In genomic region chr12:62247242-62247641, GRCh38 we compare ENCODE assay signal across 23 cellular contexts. TPM values are rescaled to one million over a fixed set of nuclear protein-coding genes. Genes with fewer than 3 reads are reported as not detected.
DNase-seq lines count a peak whose midpoint lies in the region; ATAC-seq, FAIRE-seq and TF ChIP-seq lines count a peak whose summit lies in the region.
"Had no signal": no experiment of that assay in that cellular context is flagged by ENCODE, and none has a peak within 500 bp of the region (broad histone marks: within the 10 kb centered on the region; RNA-seq: fewer than 3 reads in every experiment).

No MANE protein-coding gene starts in this region.

- no peaks in the 10 kb centered on the region for H4K20me1 ChIP-seq in HepG2 (ENCODE audit: insufficient read depth, low read length)
- H4K20me1 ChIP-seq in K562 (replicated peaks; ENCODE audit: control insufficient read depth, insufficient read depth, low read length): no peaks in the 10 kb centered on the region
- H4K20me1 ChIP-seq: BLaER1 treated with 17β-estradiol and CSF1 and Interleukin-3, amounts not matched to agents 10 nM and 100 nM had no signal

- H3K4me1 ChIP-seq in HepG2 (ENCODE audit: insufficient read depth, low read length) (no peaks in the 10 kb centered on the region), right lobe of liver (peaks cover 0 to 17% (median 0%) of the 10 kb centered on the region in 4 donors), K562 (replicated peaks in 1 of 2; ENCODE audit: control insufficient read depth in 2 of 2, insufficient read depth in 2 of 2, low read length in 2 of 2) (peaks cover 0 to 42% of the 10 kb centered on the region in 2 experiments; a peak in 4 of 5 replicates)
- H3K4me1 ChIP-seq: BE2C, HAP-1 had no signal

- H3K9me3 Mint-ChIP-seq in type B pancreatic cell: no peaks in the 10 kb centered on the region
- H3K9me3 Mint-ChIP-seq: CD4-positive, alpha-beta T cell; CD8-positive, alpha-beta memory T cell; HFFc6 had no signal

- intact Hi-C loops in HepG2 (cut with micrococcal nuclease; ENCODE audit: unreplicated experiment) (no loop called here), right lobe of liver (cut with DNase I) (no loop called here), K562 (cut with micrococcal nuclease) (no loop called here)

- TF ChIP-seq EP300 in HepG2 (IDR thresholded peaks at IDR 0.05; ENCODE audit: low read depth in 2 of 2, low read length in 2 of 2) (no peak), HepG2 (CRISPR knock-in tag; IDR thresholded peaks at IDR 0.05; ENCODE audit: borderline replicate concordance) (no peak), K562 (IDR thresholded peaks at IDR 0.05; ENCODE audit: low read length) (no peak)

- H3K27me3 ChIP-seq in HepG2 (ENCODE audit: control insufficient read depth in 1 of 2, insufficient read depth in 2 of 2, low read length in 2 of 2): no peaks in the 10 kb centered on the region
- H3K27me3 ChIP-seq in right lobe of liver: no peaks in the 10 kb centered on the region
- H3K27me3 ChIP-seq in K562 (ENCODE audit: control insufficient read depth in 2 of 2, insufficient read depth in 2 of 2, low read length in 2 of 2): no peaks in the 10 kb centered on the region
- H3K27me3 ChIP-seq: BE2C; BLaER1 treated with 17β-estradiol and CSF1 and Interleukin-3, amounts not matched to agents 10 nM and 100 nM had no signal

- no peaks in the 10 kb centered on the region for H3K79me2 ChIP-seq in HepG2 (ENCODE audit: insufficient read depth, low read length)
- H3K79me2 ChIP-seq in K562 (ENCODE audit: control insufficient read depth, insufficient read depth, low read length): peaks cover 6% of the 10 kb centered on the region; the same call in 1 of the 3 replicates

- TF ChIP-seq POLR2A in HepG2 (IDR thresholded peaks at IDR 0.05; ENCODE audit: insufficient read depth in 1 of 2, low read depth in 2 of 2, low read length in 2 of 2) (no peak), right lobe of liver (IDR thresholded peaks at IDR 0.05) (no peak), K562 (conservative IDR thresholded peaks at IDR 0.05) (no peak)

- in situ Hi-C loops in HepG2 (cut with HindIII; ENCODE audit: extremely low pct_ligation_motif_present, low pct_unique_long_range_greater_than_20kb) (no loop called here), K562 (cut with MboI) (no loop called here)

- WGBS in HepG2 (ENCODE audit: low lambda C conversion rate): 43% methylated on average over 4 of the region's 4 CpGs
- 78% methylated on average over 4 of the region's 4 CpGs for WGBS in right lobe of liver (ENCODE audit: insufficient coverage, low coverage, low lambda C conversion rate, missing lambda C conversion rate)
- WGBS in K562 (ENCODE audit: insufficient coverage, low coverage, missing lambda C conversion rate): 84% methylated on average over 4 of the region's 4 CpGs

- H3K27me3 Mint-ChIP-seq in type B pancreatic cell: no peaks in the 10 kb centered on the region
- H3K27me3 Mint-ChIP-seq: CD4-positive, alpha-beta T cell had no signal

- no peak for ATAC-seq in HepG2
- no peak for ATAC-seq in right lobe of liver
- ATAC-seq in K562: no peak

- FAIRE-seq in HepG2 (lab: Jason Lieb, UNC): no peak
- peak; percentile 48 for FAIRE-seq in K562 (lab: Jason Lieb, UNC)
- FAIRE-seq: D721Med, GM12891, H54 had no signal

- no peak overlapping the region for H3K4me2 ChIP-seq in HepG2 (ENCODE audit: low read depth, low read length)
- H3K4me2 ChIP-seq in K562 (ENCODE audit: insufficient read depth, low read length): no peak overlapping the region
- H3K4me2 ChIP-seq: BLaER1 treated with 17β-estradiol and CSF1 and Interleukin-3, amounts not matched to agents 10 nM and 100 nM had no signal

- no peak overlapping the region for H2AFZ ChIP-seq in HepG2 (ENCODE audit: low read length)
- peak overlapping the region; percentile 41 for H2AFZ ChIP-seq in K562 (ENCODE audit: low read depth, low read length)

- peaks cover 3% of the 10 kb centered on the region for H3K4me1 Mint-ChIP-seq in type B pancreatic cell (ENCODE audit: unreplicated experiment)

- H3K36me3 ChIP-seq in HepG2 (replicated peaks in 1 of 2; ENCODE audit: control insufficient read depth in 1 of 2, insufficient read depth in 2 of 2, low read length in 2 of 2) (no peaks in the 10 kb centered on the region), right lobe of liver (no peaks in the 10 kb centered on the region), K562 (ENCODE audit: control insufficient read depth, insufficient read depth, low read length) (no peaks in the 10 kb centered on the region)
- H3K36me3 ChIP-seq: BE2C; BLaER1 treated with 17β-estradiol and CSF1 and Interleukin-3, amounts not matched to agents 10 nM and 100 nM; HAP-1 had no signal

- H3K27ac ChIP-seq in HepG2 (ENCODE audit: extremely low read length, insufficient read depth, low read length): no peak overlapping the region
- no peak overlapping the region for H3K27ac ChIP-seq in right lobe of liver
- no peak overlapping the region for H3K27ac ChIP-seq in K562 (ENCODE audit: extremely low read depth, low read depth, low read length)
- H3K27ac ChIP-seq: 22Rv1; BLaER1 treated with 17β-estradiol and CSF1 and Interleukin-3, amounts not matched to agents 10 nM and 100 nM had no signal

- CTCF ChIA-PET in HepG2 (lab: Yijun Ruan, JAX; ENCODE audit: low intra/inter-chr PET ratio, low total read pairs): no interaction called here
- CTCF ChIA-PET in K562 (lab: Yijun Ruan, JAX; ENCODE audit: low intra/inter-chr PET ratio): no interaction called here

- BruUV-seq in HepG2 (replicated peaks; lab: Mats Ljungman, UMichigan): no TSS peak
- no TSS peak for BruUV-seq in K562 (replicated peaks; lab: Mats Ljungman, UMichigan)

- peak overlapping the region; percentile 5 for H3K27ac Mint-ChIP-seq in type B pancreatic cell
- H3K27ac Mint-ChIP-seq: CD14-positive monocyte; CD4-positive, alpha-beta T cell; CD8-positive, alpha-beta memory T cell; HFFc6 had no signal

- TF ChIP-seq RAD21 in HepG2 (CRISPR knock-in tag; IDR thresholded peaks at IDR 0.05): no peak
- TF ChIP-seq RAD21 in K562 (CRISPR knock-in tag; conservative IDR thresholded peaks at IDR 0.05 in 1 of 2, IDR thresholded peaks at IDR 0.05 in 1 of 2): no peak

- no peaks in the 10 kb centered on the region for H3K36me3 Mint-ChIP-seq in type B pancreatic cell
- H3K36me3 Mint-ChIP-seq: CD14-positive monocyte; CD8-positive, alpha-beta memory T cell had no signal

- POLR2A ChIA-PET in HepG2 (lab: Yijun Ruan, JAX): no interaction called here
- POLR2A ChIA-PET in K562 (lab: Yijun Ruan, JAX): interaction anchor here (1.4 to 2.4 kb wide), 3 partner anchors 11 to 21 kb away, joined by 4 to 12 read pairs (median 9); partner anchors contain the start of gene USP15

- H3K4me3 ChIP-seq in HepG2 (replicated peaks in 1 of 3; ENCODE audit: insufficient read depth in 1 of 3, low read depth in 2 of 3, low read length in 3 of 3) (no peak overlapping the region), right lobe of liver (no peak overlapping the region), K562 (no peak overlapping the region)
- H3K4me3 ChIP-seq: BLaER1 treated with 17β-estradiol and CSF1 and Interleukin-3, amounts not matched to agents 10 nM and 100 nM; HAP-1 had no signal

- no peak overlapping the region for H3K4me3 Mint-ChIP-seq in type B pancreatic cell
- H3K4me3 Mint-ChIP-seq: CD14-positive monocyte; CD4-positive, alpha-beta T cell; CD8-positive, alpha-beta memory T cell; HFFc6 had no signal

- no peaks in the 10 kb centered on the region for H3K9me1 ChIP-seq in K562 (ENCODE audit: control insufficient read depth, insufficient read depth, low read length)

- no peak for TF ChIP-seq CTCF in HepG2 (CRISPR knock-in tag; IDR thresholded peaks at IDR 0.05)
- TF ChIP-seq CTCF in right lobe of liver (IDR thresholded peaks at IDR 0.05): no peak
- TF ChIP-seq CTCF in K562 (IDR thresholded peaks at IDR 0.05 in 2 of 3, conservative IDR thresholded peaks at IDR 0.05 in 1 of 3; ENCODE audit: insufficient read depth in 2 of 3, low read depth in 1 of 3, low read length in 3 of 3): no peak
- TF ChIP-seq CTCF in type B pancreatic cell (conservative IDR thresholded peaks at IDR 0.05): no peak

- no peak for DNase-seq in HepG2 (ENCODE audit: low spot score)
- DNase-seq in right lobe of liver: no peak
- DNase-seq in K562 (ENCODE audit: extremely low read depth in 1 of 4, low spot score in 3 of 4): no peak
- no peak for DNase-seq in type B pancreatic cell (ENCODE audit: extremely low spot score, unreplicated experiment)
- DNase-seq in stimulated activated CD4-positive, alpha-beta T cell treated with anti-CD3 and anti-CD28 coated beads, Interleukin-12 subunit alpha, Interleukin-12 subunit beta, amount 100 ng/mL, for 4 hours: no peak
- no peak for DNase-seq in hepatic stellate cell (ENCODE audit: low spot score)
- DNase-seq: ACHN; AML-193; BE2C; CD4-positive, alpha-beta T cell; CD8-positive, alpha-beta memory T cell; DMS53; DMS79 treated with DMSO at 0.1 percent for 48 hours; GF-D8; GOT3; HFFc6 had no signal

- H3K9me3 ChIP-seq in HepG2 (ENCODE audit: low read length) (no peaks in the 10 kb centered on the region), right lobe of liver (no peaks in the 10 kb centered on the region), K562 (replicated peaks; ENCODE audit: control insufficient read depth, insufficient read depth, low read depth, low read length) (no peaks in the 10 kb centered on the region)
- H3K9me3 ChIP-seq: BE2C; BLaER1 treated with 17β-estradiol and CSF1 and Interleukin-3, amounts not matched to agents 10 nM and 100 nM; HAP-1 had no signal

- H3K9ac ChIP-seq in HepG2 (ENCODE audit: insufficient read depth, low read depth, low read length): no peak overlapping the region
- H3K9ac ChIP-seq in K562 (ENCODE audit: insufficient read depth in 1 of 2, low read depth in 2 of 2, low read length in 2 of 2): no peak overlapping the region
- H3K9ac ChIP-seq: BLaER1 treated with 17β-estradiol and CSF1 and Interleukin-3, amounts not matched to agents 10 nM and 100 nM had no signal

RNA-seq across cellular contexts. Expression of gene USP15, which starts 13.0 kb away (rescaled TPM):
- total RNA-seq in HepG2 (2016; rRNA removed; fragmentation: Illumina TruSeq; extraction: Trizol): 51.7 and 71.1 TPM in 2 replicates
- 4.3 and 4.6 TPM in 2 replicates for total RNA-seq in HepG2 (2016; cell fraction: cytosol; rRNA removed; fragmentation: Illumina TruSeq; extraction: Trizol; ENCODE audit: low read depth)
- 59.0 and 74.8 TPM in 2 replicates for total RNA-seq in HepG2 (2016; cell fraction: insoluble cytoplasmic fraction; rRNA removed; fragmentation: Illumina TruSeq; extraction: Trizol)
- total RNA-seq in HepG2 (2016; cell fraction: membrane; rRNA removed; fragmentation: Illumina TruSeq; extraction: Trizol): 15.7 and 19.6 TPM in 2 replicates
- 101 and 112 TPM in 2 replicates for total RNA-seq in HepG2 (2016; cell fraction: nucleus; rRNA removed; fragmentation: Illumina TruSeq; extraction: Trizol)
- 12.2 and 17.3 TPM in 2 replicates for polyA plus RNA-seq in HepG2 (2011; rRNA removed)
- 4.4 and 8.1 TPM in 2 replicates for polyA plus RNA-seq in HepG2 (2011; cell fraction: cytosol; rRNA removed)
- 17.2 and 21.5 TPM in 2 replicates for polyA plus RNA-seq in HepG2 (2011; cell fraction: nucleus; rRNA removed)
- 16.2 and 23.0 TPM in 2 replicates for polyA plus RNA-seq in HepG2 (2012)
- 2.6 and 3.7 TPM in 2 replicates for polyA plus RNA-seq in HepG2 (2016; cell fraction: cytosol; fragmentation: Illumina TruSeq; extraction: Trizol; ENCODE audit: low read depth)
- 41.4 and 47.0 TPM in 2 replicates for polyA plus RNA-seq in HepG2 (2016; cell fraction: insoluble cytoplasmic fraction; fragmentation: Illumina TruSeq; extraction: Trizol; ENCODE audit: low read depth)
- 5.2 and 6.0 TPM in 2 replicates for polyA plus RNA-seq in HepG2 (2016; cell fraction: membrane; fragmentation: Illumina TruSeq; extraction: Trizol; ENCODE audit: low read depth)
- polyA plus RNA-seq in HepG2 (2016; cell fraction: nucleus; fragmentation: Illumina TruSeq; extraction: Trizol; ENCODE audit: insufficient read depth, low read depth): 48.6 and 55.6 TPM in 2 replicates
- polyA minus RNA-seq in HepG2 (2011; rRNA and poly(A)+ RNA removed; ENCODE audit: low replicate concordance): 16.5 and 37.4 TPM in 2 replicates
- 8.4 and 9.7 TPM in 2 replicates for polyA minus RNA-seq in HepG2 (2011; cell fraction: cytosol; rRNA and poly(A)+ RNA removed)
- 174 and 212 TPM in 2 replicates for polyA minus RNA-seq in HepG2 (2011; cell fraction: nucleus; rRNA and poly(A)+ RNA removed)
- 10 to 100 TPM; 32.4 to 60.5 (median 37.9) TPM for total RNA-seq in right lobe of liver
- 187 and 674 TPM in 2 replicates for total RNA-seq in K562 (2011; cell fraction: chromatin; rRNA removed; ENCODE audit: low replicate concordance)
- total RNA-seq in K562 (2011; cell fraction: nucleolus; rRNA removed): 113 and 135 TPM in 2 replicates
- total RNA-seq in K562 (2011; cell fraction: nucleoplasm; rRNA removed): 225 and 292 TPM in 2 replicates
- 131 and 140 TPM in 2 replicates for total RNA-seq in K562 (2014; rRNA removed)
- total RNA-seq in K562 (2014; rRNA removed; fragmentation: Illumina TruSeq; extraction: Trizol): 272 and 284 TPM in 2 replicates
- 155 and 174 TPM in 2 replicates for total RNA-seq in K562 (2015; rRNA removed; fragmentation: Illumina TruSeq; extraction: Trizol)
- total RNA-seq in K562 (2021): 184 and 189 TPM in 2 replicates
- 175 and 204 TPM in 2 replicates for polyA plus RNA-seq in K562 (2011; rRNA removed)
- polyA plus RNA-seq in K562 (2011; cell fraction: cytosol; rRNA removed): 29.1 and 75.2 TPM in 2 replicates
- 218 and 401 TPM in 2 replicates for polyA plus RNA-seq in K562 (2011; cell fraction: nucleus; rRNA removed)
- 92.9 and 182 TPM in 2 replicates for polyA plus RNA-seq in K562 (2012)
- 152 and 177 TPM in 2 replicates for polyA plus RNA-seq in K562 (2014; fragmentation: Illumina TruSeq; extraction: Trizol)
- polyA plus RNA-seq in K562 (2014; fragmentation: Nextera tagmentation; extraction: Ambion mirVana): 100 to 1,000 TPM; 182 to 253 TPM
- 123 and 140 TPM in 2 replicates for polyA plus RNA-seq in K562 (2014; rRNA removed)
- 720 and 762 TPM in 2 replicates for polyA minus RNA-seq in K562 (2011; rRNA and poly(A)+ RNA removed)
- polyA minus RNA-seq in K562 (2011; cell fraction: cytosol; rRNA and poly(A)+ RNA removed): 52.1 and 62.0 TPM in 2 replicates
- polyA minus RNA-seq in K562 (2011; cell fraction: nucleus; rRNA and poly(A)+ RNA removed): 408 and 684 TPM in 2 replicates
- total RNA-seq in type B pancreatic cell (ENCODE audit: low replicate concordance): 43.2 and 47.5 TPM in 2 replicates

Comparison
In these comparisons a context has a peak if more than half of its experiments do, and no peak if none do; other contexts are left out.
1. Of the 241 proteins assayed by ChIP-seq in both HepG2 and K562: peak only in HepG2: none; only in K562: none; in both: MAFF and MAFK; in neither: 239.